Comparison of ENCODE assay signal across 8 cellular contexts in genomic region chr22:29457730-29458129, GRCh38. TPM values are rescaled to one million over a fixed set of nuclear protein-coding genes. Genes with fewer than 3 reads are reported as not detected.
DNase-seq lines count a peak whose midpoint lies in the region; ATAC-seq and TF ChIP-seq lines count a peak whose summit lies in the region.

No MANE protein-coding gene starts in this region.

- TF ChIP-seq POLR2A in tibial nerve (IDR thresholded peaks at IDR 0.05) = no peak

- no peaks in the 10 kb centered on the region for H3K27me3 ChIP-seq in NT2/D1 (ENCODE audit: insufficient read depth, insufficient read length)
- H3K27me3 ChIP-seq in tibial nerve = no peaks in the 10 kb centered on the region

- H3K27ac Mint-ChIP-seq in T-helper 2 cell treated with Interferon-gamma antibody and Interleukin-4, amounts not matched to agents 5 μg/mL and 100 μg/mL, for 36 hours = no peak overlapping the region

- no peaks in the 10 kb centered on the region for H3K36me3 Mint-ChIP-seq in T-helper 2 cell treated with Interferon-gamma antibody and Interleukin-4, amounts not matched to agents 5 μg/mL and 100 μg/mL, for 36 hours (ENCODE audit: low read depth)

- no peak for TF ChIP-seq EP300 in tibial nerve (IDR thresholded peaks at IDR 0.05)

- no peak overlapping the region for H3K4me3 Mint-ChIP-seq in T-helper 2 cell treated with Interferon-gamma antibody and Interleukin-4, amounts not matched to agents 5 μg/mL and 100 μg/mL, for 36 hours

- no peaks in the 10 kb centered on the region for H3K36me3 ChIP-seq in NT2/D1 (ENCODE audit: insufficient read depth, insufficient read length, low read length)
- no peaks in the 10 kb centered on the region for H3K36me3 ChIP-seq in tibial nerve

- DNase-seq in COLO668 (lab: John Stamatoyannopoulos, UW; ENCODE audit: unreplicated experiment) (peak; percentile 26), NT2/D1 (ENCODE audit: low read depth, low spot score) (peak; percentile 54), ecto neural progenitor cell (ENCODE audit: low spot score) (peak; percentile 75), posterior vena cava (ENCODE audit: low spot score) (peak; percentile 34), activated gamma-delta T cell (lab: John Stamatoyannopoulos, UW) (no peak), tibial nerve (ENCODE audit: low spot score in 2 of 2) (no peak)
- no peak for DNase-seq in T-helper 2 cell treated with Interferon-gamma antibody and Interleukin-4, amounts not matched to agents 5 μg/mL and 100 μg/mL, for 36 hours (ENCODE audit: low spot score)

- 40 to 43% methylated on average over 4 of the region's 4 CpGs for WGBS in tibial nerve, 2 donors

- peak; percentile 45 for ATAC-seq in GM18502 (IDR thresholded peaks at IDR 0.05; ENCODE audit: poor library complexity, unreplicated experiment)

- no peak overlapping the region for H3K27ac ChIP-seq in tibial nerve

- TF ChIP-seq CTCF in tibial nerve (IDR thresholded peaks at IDR 0.05) = no peak

- H3K9ac ChIP-seq in NT2/D1 (ENCODE audit: insufficient read length, low read depth) = no peak overlapping the region

- H3K9me3 ChIP-seq in NT2/D1 (ENCODE audit: insufficient read depth, low read length) (no peaks in the 10 kb centered on the region), tibial nerve (no peaks in the 10 kb centered on the region)

- no peaks in the 10 kb centered on the region for H3K9me3 Mint-ChIP-seq in T-helper 2 cell treated with Interferon-gamma antibody and Interleukin-4, amounts not matched to agents 5 μg/mL and 100 μg/mL, for 36 hours

- no peak overlapping the region for H3K4me3 ChIP-seq in NT2/D1 (ENCODE audit: insufficient read length, low read depth)
- H3K4me3 ChIP-seq in tibial nerve = no peak overlapping the region

- H3K27me3 Mint-ChIP-seq in T-helper 2 cell treated with Interferon-gamma antibody and Interleukin-4, amounts not matched to agents 5 μg/mL and 100 μg/mL, for 36 hours (ENCODE audit: low read depth) = no peaks in the 10 kb centered on the region

- H3K4me1 Mint-ChIP-seq in T-helper 2 cell treated with Interferon-gamma antibody and Interleukin-4, amounts not matched to agents 5 μg/mL and 100 μg/mL, for 36 hours (ENCODE audit: low read depth) = no peaks in the 10 kb centered on the region

- intact Hi-C loops in posterior vena cava (cut with DNase I) = no loop called here

- H3K4me1 ChIP-seq in NT2/D1 (ENCODE audit: insufficient read depth, insufficient read length) (no peaks in the 10 kb centered on the region), tibial nerve (no peaks in the 10 kb centered on the region)

RNA-seq across cellular contexts. Expression of gene RFPL1, which starts 19.3 kb away (rescaled TPM):
- total RNA-seq in posterior vena cava = not detected
- total RNA-seq in tibial nerve = not detected

RNA-seq across cellular contexts. Expression of gene NEFH, which starts 22.3 kb away (rescaled TPM):
- total RNA-seq in posterior vena cava (under 1 TPM; 0.33 to 0.42 TPM), tibial nerve (1 to 10 TPM in 1 of 4 donors, under 1 TPM in 2, not detected in 1; 0.30 to 1.0 (median 0.78) TPM)

Comparison
In these comparisons a context has a peak if more than half of its experiments do, and no peak if none do; other contexts are left out.
1. DNase-seq: peak in COLO668 (single experiment), NT2/D1 (single experiment), ecto neural progenitor cell (single experiment) and posterior vena cava (single experiment); none in activated gamma-delta T cell (single experiment), tibial nerve (0 of 2) and T-helper 2 cell treated with Interferon-gamma antibody and Interleukin-4, amounts not matched to agents 5 μg/mL and 100 μg/mL, for 36 hours (single experiment).